Comparison of ENCODE assay signal across 10 cellular contexts in the genomic region with DNA sequence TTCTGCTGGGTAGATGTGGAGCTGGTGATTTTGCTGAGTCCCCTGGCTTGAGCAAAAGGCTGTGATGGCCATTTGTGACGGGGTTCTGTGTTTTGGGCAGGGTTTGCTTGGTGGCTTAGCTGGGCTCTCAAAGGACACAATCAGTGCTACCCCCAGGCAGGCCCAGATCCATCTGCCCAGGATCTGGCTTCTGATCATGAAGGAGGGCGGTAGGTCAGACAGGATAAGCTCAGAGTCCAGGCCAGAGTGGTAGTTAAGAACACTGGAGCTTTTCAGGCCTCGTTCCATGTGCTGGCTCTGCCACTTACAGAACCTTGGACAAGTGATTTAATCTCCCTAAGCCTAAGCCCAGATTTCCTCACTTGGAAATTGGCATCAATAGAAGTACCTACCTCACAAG. TPM values are rescaled to one million over a fixed set of nuclear protein-coding genes. Genes with fewer than 3 reads are reported as not detected.
DNase-seq lines count a peak whose midpoint lies in the region; ATAC-seq, FAIRE-seq and TF ChIP-seq lines count a peak whose summit lies in the region.
"Had no signal": no experiment of that assay in that cellular context is flagged by ENCODE, and none has a peak within 500 bp of the region (broad histone marks: within the 10 kb centered on the region; RNA-seq: fewer than 3 reads in every experiment).

No MANE protein-coding gene starts in this region.

- no peaks in the 10 kb centered on the region for H3K9me2 ChIP-seq in Karpas-422 (replicated peaks; ENCODE audit: insufficient read depth, low read length)

- FAIRE-seq in GM19239 (lab: Jason Lieb, UNC) = no peak

- no peak overlapping the region for H3K4me3 Mint-ChIP-seq in endothelial cell (ENCODE audit: unreplicated experiment)

- H3K4me3 ChIP-seq in BLaER1 = peak overlapping the region; percentile 51; the same call in 1 of the 2 replicates
- no peak overlapping the region for H3K4me3 ChIP-seq in Karpas-422 (ENCODE audit: low read length)
- peak overlapping the region; percentile 39 to 55 for H3K4me3 ChIP-seq in neutrophil (ENCODE audit: low read depth in 1 of 2, low read length in 1 of 2)

- peak overlapping the region; percentile 96 for H3K27ac ChIP-seq in BLaER1
- peak overlapping the region; percentile 66 for H3K27ac ChIP-seq in Karpas-422 (ENCODE audit: low read length)
- peak overlapping the region; percentile 87 for H3K27ac ChIP-seq in neutrophil
- H3K27ac ChIP-seq: RWPE1 had no signal

- H3K9me3 Mint-ChIP-seq in endothelial cell (ENCODE audit: unreplicated experiment) = no peaks in the 10 kb centered on the region

- no peak for ATAC-seq in GM21576 (IDR thresholded peaks at IDR 0.05; ENCODE audit: unreplicated experiment)

- H4K20me1 ChIP-seq in BLaER1 (peaks cover 31% of the 10 kb centered on the region), Karpas-422 (ENCODE audit: insufficient read depth, low read depth, low read length) (no peaks in the 10 kb centered on the region)

- H3K9me3 ChIP-seq in BLaER1 (no peaks in the 10 kb centered on the region), Karpas-422 (ENCODE audit: low read length) (no peaks in the 10 kb centered on the region), neutrophil (no peaks in the 10 kb centered on the region)

- H2AFZ ChIP-seq in Karpas-422 (ENCODE audit: low read length) = peak overlapping the region; percentile 36; the same call in 1 of the 2 replicates

- H3K27me3 ChIP-seq in BLaER1 (no peaks in the 10 kb centered on the region), Karpas-422 (ENCODE audit: low read length) (no peaks in the 10 kb centered on the region), neutrophil (no peaks in the 10 kb centered on the region)

- H3K27me3 Mint-ChIP-seq in endothelial cell (ENCODE audit: unreplicated experiment) = peaks cover 5% of the 10 kb centered on the region

- H3K4me1 Mint-ChIP-seq in endothelial cell (ENCODE audit: unreplicated experiment) = peaks cover 32% of the 10 kb centered on the region

- DNase-seq in Karpas-422 (no peak), endothelial cell (ENCODE audit: low spot score) (no peak), CD1c-positive myeloid dendritic cell (ENCODE audit: extremely low spot score) (no peak), GM19239 (ENCODE audit: insufficient read length, low spot score) (no peak)
- DNase-seq in NK-92 treated with Interleukin-12 subunit alpha and Interleukin-12 subunit beta, amount 100 ng/mL, for 24 hours (lab: John Stamatoyannopoulos, UW) = no peak
- DNase-seq: stimulated activated CD4-positive, alpha-beta T cell treated with anti-CD3 and anti-CD28 coated beads, Interleukin-4, amount 100 ng/mL, for 24 hours had no signal

- peak overlapping the region; percentile 91 for H3K27ac Mint-ChIP-seq in endothelial cell (ENCODE audit: unreplicated experiment)

- H3K4me1 ChIP-seq in BLaER1 (peaks cover 98% of the 10 kb centered on the region), Karpas-422 (ENCODE audit: low read length) (peaks cover 40% of the 10 kb centered on the region), neutrophil (ENCODE audit: control insufficient read depth in 1 of 2, insufficient read depth in 1 of 2, low read depth in 1 of 2, low read length in 1 of 2) (peaks cover 87 to 96% of the 10 kb centered on the region in 2 experiments)

- peaks cover 41% of the 10 kb centered on the region for H3K36me3 ChIP-seq in BLaER1
- no peaks in the 10 kb centered on the region for H3K36me3 ChIP-seq in Karpas-422 (ENCODE audit: insufficient read depth, low read length)
- no peaks in the 10 kb centered on the region for H3K36me3 ChIP-seq in neutrophil

- TF ChIP-seq CTCF in endothelial cell (IDR thresholded peaks at IDR 0.05; ENCODE audit: unreplicated experiment) (no peak), neutrophil (IDR thresholded peaks at IDR 0.05) (no peak)

- H3K4me2 ChIP-seq in BLaER1 (peak overlapping the region; percentile 87), Karpas-422 (ENCODE audit: low read depth, low read length, poor library complexity, severe bottlenecking) (no peak overlapping the region)

- peaks cover 5% of the 10 kb centered on the region for H3K36me3 Mint-ChIP-seq in endothelial cell (ENCODE audit: low read depth, unreplicated experiment)

- H3K79me2 ChIP-seq in Karpas-422 (ENCODE audit: low read length) = no peaks in the 10 kb centered on the region

- H3K9ac ChIP-seq in BLaER1 (peak overlapping the region; percentile 79), Karpas-422 (ENCODE audit: low read length) (peak overlapping the region; percentile 52)

RNA-seq across cellular contexts. Expression of a gene that starts 36.2 kb away (rescaled TPM):
- 3.9 and 9.0 TPM in 2 replicates for total RNA-seq in Karpas-422 (2014; rRNA removed; shearing (Covaris generic); ENCODE audit: low replicate concordance)
- 43.3 TPM for total RNA-seq in endothelial cell (ENCODE audit: unreplicated experiment)
